ENCODE assay signal across 1 cellular context in genomic region chr18:80108739-80109675, GRCh38.
TF ChIP-seq lines count a peak whose summit lies in the region.

TSS of gene ADNP2 (plus strand) at chr18:80109262. CDS start at chr18:80117543, 8,281 bp downstream.

TF ChIP-seq in HEK293, 187 proteins besides CTCF, POLR2A, EP300 and RAD21 (continued from another document):
- peak; percentile 100 for TF ChIP-seq ATF2 (tag by site-specific recombination; IDR thresholded peaks at IDR 0.05; ENCODE audit: low read depth)
- no peak for TF ChIP-seq PRDM6 (tag by site-specific recombination; IDR thresholded peaks at IDR 0.05)
- TF ChIP-seq ZFHX2 (tag by site-specific recombination; conservative IDR thresholded peaks at IDR 0.05) = 0 out of 2 replicates have a peak, but pooled peaks have one; percentile 26
- TF ChIP-seq HIC1 (tag by site-specific recombination; IDR thresholded peaks at IDR 0.05) = peak; percentile 17; the same call in 1 of the 2 replicates
- TF ChIP-seq ZNF398 (tag by site-specific recombination; IDR thresholded peaks at IDR 0.05) = peak; percentile 79
- TF ChIP-seq SETDB1 (IDR thresholded peaks at IDR 0.05; ENCODE audit: insufficient read length, low read length) = peak; percentile 34
- TF ChIP-seq KLF9 (tag by site-specific recombination; IDR thresholded peaks at IDR 0.05; ENCODE audit: low read depth) = peak; percentile 73; the same call in 1 of the 2 replicates
- TF ChIP-seq ZNF394 (tag by site-specific recombination; IDR thresholded peaks at IDR 0.05; ENCODE audit: borderline replicate concordance) = no peak; the same call in 1 of the 2 replicates
- no peak for TF ChIP-seq ZNF664 (tag by site-specific recombination; IDR thresholded peaks at IDR 0.05)
- TF ChIP-seq ZNF335 (tag by site-specific recombination; conservative IDR thresholded peaks at IDR 0.05) = peak; percentile 80
- peak; percentile 41; the same call in 1 of the 2 replicates for TF ChIP-seq ZNF501 (tag by site-specific recombination; IDR thresholded peaks at IDR 0.05)
- no peak for TF ChIP-seq ZNF362 (tag by site-specific recombination; IDR thresholded peaks at IDR 0.05)
- peak; percentile 38; the same call in 1 of the 2 replicates for TF ChIP-seq ZBTB11 (tag by site-specific recombination; conservative IDR thresholded peaks at IDR 0.05; ENCODE audit: low read depth)
- 0 out of 2 replicates have a peak, but pooled peaks have one; percentile 74 for TF ChIP-seq ZNF324 (tag by site-specific recombination; IDR thresholded peaks at IDR 0.05)
- peak; percentile 89 for TF ChIP-seq KLF10 (tag by site-specific recombination; IDR thresholded peaks at IDR 0.05)
- TF ChIP-seq GLIS1 (tag by site-specific recombination; IDR thresholded peaks at IDR 0.05) = peak; percentile 84
- TF ChIP-seq ZBTB20 (tag by site-specific recombination; IDR thresholded peaks at IDR 0.05) = peak; percentile 50; the same call in 1 of the 2 replicates
- no peak for TF ChIP-seq KLF7 (tag by site-specific recombination; IDR thresholded peaks at IDR 0.05; ENCODE audit: borderline replicate concordance)
- peak; percentile 88 for TF ChIP-seq ZXDB (tag by site-specific recombination; IDR thresholded peaks at IDR 0.05)
- TF ChIP-seq ZNF518A (tag by site-specific recombination; conservative IDR thresholded peaks at IDR 0.05; ENCODE audit: low read depth) = peak; percentile 54
- peak; percentile 99 for TF ChIP-seq GLIS2 (tag by site-specific recombination; IDR thresholded peaks at IDR 0.05)
- peak; percentile 92 for TF ChIP-seq ZBTB21 (tag by site-specific recombination; IDR thresholded peaks at IDR 0.05)
- no peak for TF ChIP-seq ZNF558 (tag by site-specific recombination; IDR thresholded peaks at IDR 0.05)
- no peak for TF ChIP-seq ZNF302 (tag by site-specific recombination; IDR thresholded peaks at IDR 0.05; ENCODE audit: low read depth)
- TF ChIP-seq SP2 (tag by site-specific recombination; IDR thresholded peaks at IDR 0.05) = peak; percentile 76
